ENCODE assay signal across 8 cellular contexts in genomic region chr12:100234591-100235304, GRCh38. TPM values are rescaled to one million over a fixed set of nuclear protein-coding genes. Genes with fewer than 3 reads are reported as not detected.
DNase-seq lines count a peak whose midpoint lies in the region; ATAC-seq and TF ChIP-seq lines count a peak whose summit lies in the region.

No MANE protein-coding gene starts in this region.

- H3K23ac ChIP-seq in trophoblast cell (ENCODE audit: low read length), result no peak overlapping the region

- no peaks in the 10 kb centered on the region for H3K36me3 Mint-ChIP-seq in CD14-positive monocyte

- no peak overlapping the region for H4K8ac ChIP-seq in trophoblast cell (ENCODE audit: low read depth, low read length)

- H3K4me1 Mint-ChIP-seq in CD14-positive monocyte, result peaks cover 4% of the 10 kb centered on the region

- H3K18ac ChIP-seq in trophoblast cell (ENCODE audit: low read length), result no peak overlapping the region

- H4K12ac ChIP-seq in trophoblast cell (ENCODE audit: low read depth, low read length), result no peak overlapping the region

- H2BK120ac ChIP-seq in trophoblast cell (ENCODE audit: insufficient read depth, low read length, poor library complexity), result no peak overlapping the region

- H3K36me3 ChIP-seq in trophoblast cell (ENCODE audit: control insufficient read depth in 1 of 2, insufficient read depth in 2 of 2, low read length in 2 of 2), result no peaks in the 10 kb centered on the region

- H3K4me2 ChIP-seq in trophoblast cell (ENCODE audit: low read length), result peak overlapping the region; percentile 53

- intact Hi-C loops in CD14-positive monocyte (cut with micrococcal nuclease), result no loop called here

- H2BK5ac ChIP-seq in trophoblast cell (ENCODE audit: low read depth, low read length, poor library complexity), result no peak overlapping the region

- no peak overlapping the region for H3K27ac Mint-ChIP-seq in CD14-positive monocyte

- peaks cover 7 to 10% of the 10 kb centered on the region in 2 experiments for H3K4me1 ChIP-seq in trophoblast cell (ENCODE audit: control insufficient read depth in 1 of 2, insufficient read depth in 2 of 2, low read length in 2 of 2)

- H3K4me3 ChIP-seq in trophoblast cell (ENCODE audit: low read depth, low read length), result no peak overlapping the region

- H2BK12ac ChIP-seq in trophoblast cell (ENCODE audit: low read length), result no peak overlapping the region

- H2AK5ac ChIP-seq in trophoblast cell (ENCODE audit: low read length), result no peak overlapping the region

- H3K79me1 ChIP-seq in trophoblast cell (ENCODE audit: low read length), result peaks cover 11% of the 10 kb centered on the region

- ATAC-seq in GM18861 (IDR thresholded peaks at IDR 0.05; ENCODE audit: unreplicated experiment), result peak; percentile 70

- TF ChIP-seq CTCF in CD14-positive monocyte (IDR thresholded peaks at IDR 0.05), result peak; percentile 76

- H3K27ac ChIP-seq in trophoblast cell (ENCODE audit: low read depth, low read length), result peak overlapping the region; percentile 27

- H3K9me3 Mint-ChIP-seq in CD14-positive monocyte, result no peaks in the 10 kb centered on the region

- no peak overlapping the region for H4K91ac ChIP-seq in trophoblast cell (ENCODE audit: low read depth, low read length)

- no peak overlapping the region for H3K14ac ChIP-seq in trophoblast cell (ENCODE audit: low read length)

- DNase-seq in CD14-positive monocyte (ENCODE audit: low spot score) (no peak), LHCN-M2 (ENCODE audit: low read depth) (peak; percentile 60), SK-N-DZ (ENCODE audit: low spot score) (peak; percentile 38), fibroblast of the conjunctiva (ENCODE audit: low read depth) (peak; percentile 35), trophoblast cell (peak; percentile 33 to 81), cortex of kidney (lab: John Stamatoyannopoulos, UW) (no peak), GM19238 (ENCODE audit: insufficient read length, low spot score) (no peak)

- peaks cover 0 to 2% (median 2%) of the 10 kb centered on the region in 3 donors for H3K27me3 Mint-ChIP-seq in CD14-positive monocyte (ENCODE audit: low read depth in 3 of 3)

- H3K4me3 Mint-ChIP-seq in CD14-positive monocyte, result no peak overlapping the region

- no peaks in the 10 kb centered on the region for H3K27me3 ChIP-seq in trophoblast cell (ENCODE audit: insufficient read depth, low read length)

- no peak overlapping the region for H2AFZ ChIP-seq in trophoblast cell (ENCODE audit: insufficient read depth, low read length, poor library complexity)

- WGBS in trophoblast cell (ENCODE audit: extremely low coverage, insufficient coverage, insufficient read length), result no CpG with 5 or more reads among the region's 7 CpGs

- no peaks in the 10 kb centered on the region for H3K79me2 ChIP-seq in trophoblast cell (ENCODE audit: control insufficient read depth, insufficient read depth, low read length, poor library complexity)

- H3K4ac ChIP-seq in trophoblast cell (ENCODE audit: low read depth, low read length), result no peak overlapping the region

- no peak overlapping the region for H3K9ac ChIP-seq in trophoblast cell (ENCODE audit: low read length)

- H3K9me3 ChIP-seq in trophoblast cell (ENCODE audit: insufficient read depth, low read depth, low read length), result no peaks in the 10 kb centered on the region

RNA-seq across cellular contexts. Expression of gene DEPDC4, which starts 32.1 kb away (rescaled TPM):
- under 1 TPM in 1 of 2 donors, not detected in 1; 0.25 TPM for polyA plus RNA-seq in CD14-positive monocyte
- 2.0 and 2.9 TPM in 2 replicates for total RNA-seq in LHCN-M2 (2014; rRNA removed)
- 0.27 TPM for polyA plus RNA-seq in LHCN-M2 (2012)
- 42.3 and 108 TPM in 2 replicates for polyA plus RNA-seq in SK-N-DZ (2014; cell fraction: cytosol; rRNA removed)
- polyA plus RNA-seq in SK-N-DZ (2014; cell fraction: nucleus; rRNA removed), result 3.3 and 6.0 TPM in 2 replicates
- polyA plus RNA-seq in trophoblast cell (2013), result 2.1 and 2.6 TPM in 2 replicates

RNA-seq across cellular contexts. Expression of gene SCYL2, which starts 32.2 kb away (rescaled TPM):
- polyA plus RNA-seq in CD14-positive monocyte, result 10 to 100 TPM; 16.5 to 25.5 TPM
- total RNA-seq in LHCN-M2 (2014; rRNA removed), result 42.6 and 54.2 TPM in 2 replicates
- polyA plus RNA-seq in LHCN-M2 (2012), result 11.2 TPM
- polyA plus RNA-seq in SK-N-DZ (2014; cell fraction: cytosol; rRNA removed), result 23.2 and 36.4 TPM in 2 replicates
- polyA plus RNA-seq in SK-N-DZ (2014; cell fraction: nucleus; rRNA removed), result 37.3 and 57.9 TPM in 2 replicates
- polyA plus RNA-seq in trophoblast cell (2013), result 45.1 and 45.6 TPM in 2 replicates

RNA-seq across cellular contexts. Expression of gene ACTR6, which starts 34.1 kb away (rescaled TPM):
- polyA plus RNA-seq in CD14-positive monocyte, result 10 to 100 TPM; 16.2 to 17.8 TPM
- 23.9 and 26.6 TPM in 2 replicates for total RNA-seq in LHCN-M2 (2014; rRNA removed)
- 12.0 TPM for polyA plus RNA-seq in LHCN-M2 (2012)
- 63.2 and 71.9 TPM in 2 replicates for polyA plus RNA-seq in SK-N-DZ (2014; cell fraction: cytosol; rRNA removed)
- polyA plus RNA-seq in SK-N-DZ (2014; cell fraction: nucleus; rRNA removed), result 44.6 and 76.2 TPM in 2 replicates
- 19.0 and 19.1 TPM in 2 replicates for polyA plus RNA-seq in trophoblast cell (2013)

Comparison
In these comparisons a context has a peak if more than half of its experiments do, and no peak if none do; other contexts are left out.
1. DNase-seq: peak in LHCN-M2 (single experiment), SK-N-DZ (single experiment), fibroblast of the conjunctiva (single experiment) and trophoblast cell (2 of 2); none in CD14-positive monocyte (single experiment), cortex of kidney (single experiment) and GM19238 (single experiment).